13 cellular contexts compared by ENCODE assay signal in the genomic region with DNA sequence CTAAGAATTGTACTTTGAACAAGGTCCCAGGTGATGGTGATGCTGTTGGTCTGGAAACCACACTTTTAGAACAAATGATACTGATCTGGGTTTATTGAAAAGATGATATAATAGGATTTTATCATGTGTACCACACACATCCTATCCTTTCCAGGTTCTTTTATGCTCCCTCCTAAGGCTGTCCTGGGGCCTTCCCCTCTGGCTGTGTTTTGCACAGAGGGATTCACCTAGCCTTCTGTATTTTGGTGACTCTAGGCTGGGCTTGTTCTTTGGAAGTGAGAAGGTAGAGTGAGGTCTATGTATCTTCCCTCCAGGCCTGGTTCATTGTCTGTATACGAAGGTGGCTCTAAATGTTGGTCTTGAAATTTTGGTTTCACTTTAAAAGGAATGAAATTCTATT. TPM values are rescaled to one million over a fixed set of nuclear protein-coding genes. Genes with fewer than 3 reads are reported as not detected.
DNase-seq lines count a peak whose midpoint lies in the region; ATAC-seq and TF ChIP-seq lines count a peak whose summit lies in the region.
"Had no signal": no experiment of that assay in that cellular context is flagged by ENCODE, and none has a peak within 500 bp of the region (broad histone marks: within the 10 kb centered on the region; RNA-seq: fewer than 3 reads in every experiment).

No MANE protein-coding gene starts in this region.

- CTCF ChIA-PET in activated CD8-positive, alpha-beta T cell treated with anti-CD3 and anti-CD28 coated beads, Interleukin-2, amount 10 ng/mL, durations not matched to agents 7 days and 5 days (lab: Charles Lee): no interaction called here
- CTCF ChIA-PET in activated CD8-positive, alpha-beta T cell treated with anti-CD3 and anti-CD28 coated beads for 36 hours (lab: Charles Lee): no interaction called here

- H3K4me3 ChIP-seq in left lung (no peak overlapping the region), subcutaneous abdominal adipose tissue (ENCODE audit: low read depth in 1 of 5, low read length in 5 of 5) (peak overlapping the region in 4 of 5 donors; percentile 25 to 33 (median 29)), WERI-Rb-1 (ENCODE audit: low read depth, low read length) (no peak overlapping the region)

- H3K27me3 Mint-ChIP-seq in activated CD8-positive, alpha-beta T cell treated with anti-CD3 and anti-CD28 coated beads, Interleukin-2, amount 10 ng/mL, durations not matched to agents 7 days and 5 days (ENCODE audit: low read depth): no peaks in the 10 kb centered on the region
- H3K27me3 Mint-ChIP-seq in activated CD8-positive, alpha-beta T cell treated with anti-CD3 and anti-CD28 coated beads for 36 hours: no peaks in the 10 kb centered on the region
- no peaks in the 10 kb centered on the region for H3K27me3 Mint-ChIP-seq in activated T-helper 17 cell treated with anti-CD3 and anti-CD28 coated beads, Interleukin-2, amount 50 U/mL, for 72 hours

- no peaks in the 10 kb centered on the region for H3K9me3 ChIP-seq in left lung
- no peaks in the 10 kb centered on the region for H3K9me3 ChIP-seq in subcutaneous abdominal adipose tissue (ENCODE audit: control insufficient read depth in 5 of 5, low read length in 5 of 5)
- H3K9me3 ChIP-seq in WERI-Rb-1 (ENCODE audit: severe bottlenecking): no peaks in the 10 kb centered on the region

- peaks cover 0 to 23% of the 10 kb centered on the region in 2 donors for H3K36me3 ChIP-seq in left lung
- peaks cover 0 to 9% (median 2%) of the 10 kb centered on the region in 5 donors for H3K36me3 ChIP-seq in subcutaneous abdominal adipose tissue (ENCODE audit: control insufficient read depth in 5 of 5, insufficient read depth in 5 of 5, low read length in 5 of 5)
- H3K36me3 ChIP-seq in WERI-Rb-1: no peaks in the 10 kb centered on the region

- H3K27ac ChIP-seq in left lung: peak overlapping the region; percentile 4 to 55
- H3K27ac ChIP-seq in subcutaneous abdominal adipose tissue (ENCODE audit: low read depth, low read length): peak overlapping the region; percentile 26
- no peak overlapping the region for H3K27ac ChIP-seq in WERI-Rb-1

- H3K36me3 Mint-ChIP-seq in activated CD8-positive, alpha-beta T cell treated with anti-CD3 and anti-CD28 coated beads, Interleukin-2, amount 10 ng/mL, durations not matched to agents 7 days and 5 days (ENCODE audit: low read depth): peaks cover 5% of the 10 kb centered on the region
- H3K36me3 Mint-ChIP-seq in activated CD8-positive, alpha-beta T cell treated with anti-CD3 and anti-CD28 coated beads for 36 hours (ENCODE audit: low read depth): no peaks in the 10 kb centered on the region
- peaks cover 6% of the 10 kb centered on the region for H3K36me3 Mint-ChIP-seq in activated T-helper 17 cell treated with anti-CD3 and anti-CD28 coated beads, Interleukin-2, amount 50 U/mL, for 72 hours (ENCODE audit: low read depth)

- no peak overlapping the region for H3K4me3 Mint-ChIP-seq in activated CD8-positive, alpha-beta T cell treated with anti-CD3 and anti-CD28 coated beads, Interleukin-2, amount 10 ng/mL, durations not matched to agents 7 days and 5 days
- no peak overlapping the region for H3K4me3 Mint-ChIP-seq in activated CD8-positive, alpha-beta T cell treated with anti-CD3 and anti-CD28 coated beads for 36 hours
- H3K4me3 Mint-ChIP-seq in activated T-helper 17 cell treated with anti-CD3 and anti-CD28 coated beads, Interleukin-2, amount 50 U/mL, for 72 hours: no peak overlapping the region

- no peak for TF ChIP-seq CTCF in activated CD8-positive, alpha-beta T cell treated with anti-CD3 and anti-CD28 coated beads for 36 hours (IDR thresholded peaks at IDR 0.05)
- TF ChIP-seq CTCF in left lung (IDR thresholded peaks at IDR 0.05): no peak
- TF ChIP-seq CTCF in WERI-Rb-1 (IDR thresholded peaks at IDR 0.05; ENCODE audit: low read depth, low read length): no peak

- POLR2A ChIA-PET in activated CD8-positive, alpha-beta T cell treated with anti-CD3 and anti-CD28 coated beads, Interleukin-2, amount 10 ng/mL, durations not matched to agents 7 days and 5 days (lab: Charles Lee): no interaction called here
- POLR2A ChIA-PET in activated CD8-positive, alpha-beta T cell treated with anti-CD3 and anti-CD28 coated beads for 36 hours (lab: Charles Lee): no interaction called here

- H3K27me3 ChIP-seq in left lung (no peaks in the 10 kb centered on the region), subcutaneous abdominal adipose tissue (ENCODE audit: control insufficient read depth in 5 of 5, insufficient read depth in 4 of 5, low read length in 5 of 5) (no peaks in the 10 kb centered on the region), WERI-Rb-1 (ENCODE audit: insufficient read depth, low read depth, severe bottlenecking) (no peaks in the 10 kb centered on the region)

- H3K9me3 Mint-ChIP-seq in activated CD8-positive, alpha-beta T cell treated with anti-CD3 and anti-CD28 coated beads, Interleukin-2, amount 10 ng/mL, durations not matched to agents 7 days and 5 days (ENCODE audit: insufficient read depth): no peaks in the 10 kb centered on the region
- H3K9me3 Mint-ChIP-seq in activated CD8-positive, alpha-beta T cell treated with anti-CD3 and anti-CD28 coated beads for 36 hours: no peaks in the 10 kb centered on the region
- no peaks in the 10 kb centered on the region for H3K9me3 Mint-ChIP-seq in activated T-helper 17 cell treated with anti-CD3 and anti-CD28 coated beads, Interleukin-2, amount 50 U/mL, for 72 hours

- H3K4me1 ChIP-seq in left lung (peaks cover 14 to 65% of the 10 kb centered on the region in 2 donors), subcutaneous abdominal adipose tissue (ENCODE audit: control insufficient read depth in 5 of 5, insufficient read depth in 5 of 5, low read length in 5 of 5) (peaks cover 0 to 18% (median 15%) of the 10 kb centered on the region in 5 donors)

- no peak for ATAC-seq in activated CD8-positive, alpha-beta T cell treated with anti-CD3 and anti-CD28 coated beads, Interleukin-2, amount 10 ng/mL, durations not matched to agents 7 days and 5 days
- no peak for ATAC-seq in activated CD8-positive, alpha-beta T cell treated with anti-CD3 and anti-CD28 coated beads for 36 hours
- no peak for ATAC-seq in activated T-helper 17 cell treated with anti-CD3 and anti-CD28 coated beads, Interleukin-2, amount 50 U/mL, for 72 hours (replicated peaks)
- ATAC-seq in left lung (no peak), GM21529 (IDR thresholded peaks at IDR 0.05; ENCODE audit: unreplicated experiment) (no peak), GM19351 (IDR thresholded peaks at IDR 0.05; ENCODE audit: unreplicated experiment) (no peak)

- intact Hi-C loops in activated CD8-positive, alpha-beta T cell treated with anti-CD3 and anti-CD28 coated beads for 36 hours (cut with micrococcal nuclease): no loop called here
- intact Hi-C loops in left lung (cut with DNase I): no loop called here

- H3K4me1 Mint-ChIP-seq in activated CD8-positive, alpha-beta T cell treated with anti-CD3 and anti-CD28 coated beads, Interleukin-2, amount 10 ng/mL, durations not matched to agents 7 days and 5 days (ENCODE audit: low read depth): peaks cover 15% of the 10 kb centered on the region
- H3K4me1 Mint-ChIP-seq in activated CD8-positive, alpha-beta T cell treated with anti-CD3 and anti-CD28 coated beads for 36 hours (ENCODE audit: low read depth): peaks cover 7% of the 10 kb centered on the region
- H3K4me1 Mint-ChIP-seq in activated T-helper 17 cell treated with anti-CD3 and anti-CD28 coated beads, Interleukin-2, amount 50 U/mL, for 72 hours: peaks cover 12% of the 10 kb centered on the region

- DNase-seq in activated CD8-positive, alpha-beta T cell treated with anti-CD3 and anti-CD28 coated beads, Interleukin-2, amount 10 ng/mL, durations not matched to agents 7 days and 5 days: no peak
- DNase-seq in activated CD8-positive, alpha-beta T cell treated with anti-CD3 and anti-CD28 coated beads for 36 hours: no peak
- DNase-seq in left lung (no peak), WERI-Rb-1 (no peak)
- DNase-seq: activated CD4-positive, CD25-positive, alpha-beta regulatory T cell; activated gamma-delta T cell treated with Interleukin-2 at 50 U/mL for 16 hours; NCI-H446 treated with DMSO at 0.1 percent for 48 hours; SHP77; stimulated activated CD4-positive, alpha-beta T cell treated with anti-CD3 and anti-CD28 coated beads, Interleukin-4, amount 100 ng/mL, for 24 hours had no signal

- H3K27ac Mint-ChIP-seq in activated CD8-positive, alpha-beta T cell treated with anti-CD3 and anti-CD28 coated beads, Interleukin-2, amount 10 ng/mL, durations not matched to agents 7 days and 5 days: peak overlapping the region; percentile 4
- no peak overlapping the region for H3K27ac Mint-ChIP-seq in activated CD8-positive, alpha-beta T cell treated with anti-CD3 and anti-CD28 coated beads for 36 hours
- H3K27ac Mint-ChIP-seq in activated T-helper 17 cell treated with anti-CD3 and anti-CD28 coated beads, Interleukin-2, amount 50 U/mL, for 72 hours: peak overlapping the region; percentile 49

- H3K9ac ChIP-seq in subcutaneous abdominal adipose tissue (ENCODE audit: low read length in 5 of 5): peak overlapping the region in 4 of 5 donors; percentile 6 to 39 (median 24)

RNA-seq across cellular contexts. Expression of gene ANXA4, which starts 12.7 kb away (rescaled TPM):
- total RNA-seq in activated CD8-positive, alpha-beta T cell treated with anti-CD3 and anti-CD28 coated beads, Interleukin-2, amount 10 ng/mL, durations not matched to agents 7 days and 5 days: 10 to 100 TPM; 53.5 to 59.5 TPM
- total RNA-seq in activated CD8-positive, alpha-beta T cell treated with anti-CD3 and anti-CD28 coated beads for 36 hours: 10 to 100 TPM; 14.6 to 17.5 TPM
- 10 to 100 TPM; 31.5 to 33.0 TPM for total RNA-seq in activated T-helper 17 cell treated with anti-CD3 and anti-CD28 coated beads, Interleukin-2, amount 50 U/mL, for 72 hours
- total RNA-seq in left lung: 100 to 1,000 TPM; 162 to 217 TPM

Comparison
In these comparisons a context has a peak if more than half of its experiments do, and no peak if none do; other contexts are left out.
1. H3K4me3 ChIP-seq: peak in subcutaneous abdominal adipose tissue (4 of 5); none in left lung (0 of 2) and WERI-Rb-1 (single experiment).